Comparison of ENCODE assay signal across 9 cellular contexts in genomic region chr4:73606465-73606974, GRCh38. TPM values are rescaled to one million over a fixed set of nuclear protein-coding genes. Genes with fewer than 3 reads are reported as not detected.
DNase-seq lines count a peak whose midpoint lies in the region; ATAC-seq and TF ChIP-seq lines count a peak whose summit lies in the region.
"Had no signal": no experiment of that assay in that cellular context is flagged by ENCODE, and none has a peak within 500 bp of the region (broad histone marks: within the 10 kb centered on the region; RNA-seq: fewer than 3 reads in every experiment).

No MANE protein-coding gene starts in this region.

- H3K4me1 Mint-ChIP-seq in IgD-negative memory B cell = peaks cover 32 to 69% (median 47%) of the 10 kb centered on the region in 3 donors
- peaks cover 17% of the 10 kb centered on the region for H3K4me1 Mint-ChIP-seq in CD8-positive, alpha-beta T cell (ENCODE audit: low read depth)

- no peak overlapping the region for H3K27ac ChIP-seq in tibial artery
- H3K27ac ChIP-seq in CD8-positive, alpha-beta T cell (ENCODE audit: low read depth, low read length) = no peak overlapping the region

- CTCF ChIA-PET in CD8-positive, alpha-beta T cell (lab: Charles Lee) = no interaction called here

- peaks cover 13% of the 10 kb centered on the region for H3K27me3 Mint-ChIP-seq in IgD-negative memory B cell
- H3K27me3 Mint-ChIP-seq in CD8-positive, alpha-beta T cell (ENCODE audit: low read depth) = no peaks in the 10 kb centered on the region

- TF ChIP-seq POLR2A in Raji (IDR thresholded peaks at IDR 0.05; ENCODE audit: insufficient read depth, low read depth, low read length) = peak; percentile 63

- H3K36me3 Mint-ChIP-seq in IgD-negative memory B cell = peaks cover 12% of the 10 kb centered on the region
- no peaks in the 10 kb centered on the region for H3K36me3 Mint-ChIP-seq in CD8-positive, alpha-beta T cell

- ATAC-seq in GM21528 (IDR thresholded peaks at IDR 0.05; ENCODE audit: low FRiP score, unreplicated experiment) = peak; percentile 83
- ATAC-seq in CD8-positive, alpha-beta T cell = no peak

- POLR2A ChIA-PET in CD8-positive, alpha-beta T cell (lab: Charles Lee) = no interaction called here

- no peaks in the 10 kb centered on the region for H3K36me3 ChIP-seq in tibial artery
- H3K36me3 ChIP-seq in CD8-positive, alpha-beta T cell (ENCODE audit: insufficient read depth, low read length) = no peaks in the 10 kb centered on the region

- H3K27me3 ChIP-seq in tibial artery = no peaks in the 10 kb centered on the region
- no peaks in the 10 kb centered on the region for H3K27me3 ChIP-seq in CD8-positive, alpha-beta T cell (ENCODE audit: insufficient read depth, low read length)

- intact Hi-C loops in tibial artery (cut with DNase I; ENCODE audit: low total_unique reads) = no loop called here
- intact Hi-C loops in CD8-positive, alpha-beta T cell (cut with DNase I, micrococcal nuclease) = no loop called here

- TF ChIP-seq CTCF in tibial artery (IDR thresholded peaks at IDR 0.05) = no peak
- TF ChIP-seq CTCF in CD8-positive, alpha-beta T cell (IDR thresholded peaks at IDR 0.05) = no peak

- peak overlapping the region; percentile 56 to 96 (median 88) for H3K27ac Mint-ChIP-seq in IgD-negative memory B cell
- H3K27ac Mint-ChIP-seq in CD8-positive, alpha-beta T cell = no peak overlapping the region

- peak overlapping the region; percentile 55 to 86 (median 80) for H3K4me3 Mint-ChIP-seq in IgD-negative memory B cell
- H3K4me3 Mint-ChIP-seq in CD8-positive, alpha-beta T cell = no peak overlapping the region

- H3K4me3 ChIP-seq in tibial artery = no peak overlapping the region
- no peak overlapping the region for H3K4me3 ChIP-seq in CD8-positive, alpha-beta T cell (ENCODE audit: low read depth, low read length)

- H3K9me3 ChIP-seq in tibial artery = no peaks in the 10 kb centered on the region
- H3K9me3 ChIP-seq in CD8-positive, alpha-beta T cell (ENCODE audit: low read length) = no peaks in the 10 kb centered on the region

- no peaks in the 10 kb centered on the region for H3K9me3 Mint-ChIP-seq in IgD-negative memory B cell
- H3K9me3 Mint-ChIP-seq in CD8-positive, alpha-beta T cell = no peaks in the 10 kb centered on the region

- peaks cover 0 to 6% (median 0%) of the 10 kb centered on the region in 4 donors for H3K4me1 ChIP-seq in tibial artery
- H3K4me1 ChIP-seq in CD8-positive, alpha-beta T cell (ENCODE audit: insufficient read depth, low read length) = no peaks in the 10 kb centered on the region

- DNase-seq in DMS53 treated with DMSO at 0.1 percent for 48 hours (lab: John Stamatoyannopoulos, UW; ENCODE audit: unreplicated experiment) = peak; percentile 85
- no peak for DNase-seq in tibial artery
- DNase-seq in OCI-M1 (lab: John Stamatoyannopoulos, UW) = no peak
- no peak for DNase-seq in NCI-H2227 treated with DMSO at 0.1 percent for 48 hours (lab: John Stamatoyannopoulos, UW)
- DNase-seq in CD8-positive, alpha-beta T cell = no peak

RNA-seq across cellular contexts. Expression of gene RASSF6, which starts 13.7 kb away (rescaled TPM):
- polyA plus RNA-seq in IgD-negative memory B cell = 10.8 TPM
- not detected for total RNA-seq in CD8-positive, alpha-beta T cell
- total RNA-seq: activated CD8-positive, alpha-beta memory T cell treated with anti-CD3 and anti-CD28 coated beads for 36 hours had no signal
